In genomic region chr7:149063481-149063880, GRCh38 we compare ENCODE assay signal across 28 cellular contexts. TPM values are rescaled to one million over a fixed set of nuclear protein-coding genes. Genes with fewer than 3 reads are reported as not detected.
DNase-seq lines count a peak whose midpoint lies in the region; ATAC-seq, FAIRE-seq and TF ChIP-seq lines count a peak whose summit lies in the region.
"Had no signal": no experiment of that assay in that cellular context is flagged by ENCODE, and none has a peak within 500 bp of the region (broad histone marks: within the 10 kb centered on the region; RNA-seq: fewer than 3 reads in every experiment).

No MANE protein-coding gene starts in this region.

- H2AFZ ChIP-seq in HepG2 (ENCODE audit: low read length) (peak overlapping the region; percentile 25), HCT116 (ENCODE audit: low read depth, low read length, poor library complexity, severe bottlenecking) (no peak overlapping the region)

- RAD21 ChIA-PET in HCT116 (lab: Charles Lee; ENCODE audit: low non-redundant PET in 1 of 2, low total read pairs in 2 of 2, uncharacterized antibody in 2 of 2, unreplicated experiment in 2 of 2) = no interaction called here

- H3K9me2 ChIP-seq in HCT116 (ENCODE audit: insufficient read depth) = no peaks in the 10 kb centered on the region

- no peak overlapping the region for H3K4me2 ChIP-seq in HepG2 (ENCODE audit: low read depth, low read length)
- no peak overlapping the region for H3K4me2 ChIP-seq in HCT116 (ENCODE audit: low read length)

- ATAC-seq in HepG2 = no peak
- ATAC-seq in right lobe of liver = no peak
- no peak for ATAC-seq in HCT116
- no peak for ATAC-seq in activated B cell treated with CpG ODN at 0.5 μM for 24 hours (ENCODE audit: low read depth)
- ATAC-seq: gastroesophageal sphincter, left colon, Panc1 had no signal

- H3K79me2 ChIP-seq in HepG2 (ENCODE audit: insufficient read depth, low read length) (no peaks in the 10 kb centered on the region), HCT116 (ENCODE audit: insufficient read depth, low read length) (no peaks in the 10 kb centered on the region)

- BruUV-seq in HepG2 (replicated peaks; lab: Mats Ljungman, UMichigan) (no TSS peak), HCT116 (replicated peaks; lab: Mats Ljungman, UMichigan) (TSS peak; percentile 28)

- TF ChIP-seq RAD21 in HepG2 (CRISPR knock-in tag; IDR thresholded peaks at IDR 0.05) (no peak), HCT116 (IDR thresholded peaks at IDR 0.05; ENCODE audit: low read depth) (no peak)

- H3K4me1 Mint-ChIP-seq in activated B cell treated with CpG ODN at 0.5 μM for 24 hours (peaks cover 16% of the 10 kb centered on the region), progenitor cell of endocrine pancreas (ENCODE audit: low read depth) (peaks cover 3% of the 10 kb centered on the region)
- peaks cover 15% of the 10 kb centered on the region for H3K4me1 Mint-ChIP-seq in activated naive CD4-positive, alpha-beta T cell treated with anti-CD3 and anti-CD28 coated beads, Interleukin-2, amount 10 ng/mL, durations not matched to agents 7 days and 5 days

- H3K27me3 Mint-ChIP-seq in activated B cell treated with CpG ODN at 0.5 μM for 24 hours = no peaks in the 10 kb centered on the region
- H3K27me3 Mint-ChIP-seq in progenitor cell of endocrine pancreas = no peaks in the 10 kb centered on the region
- no peaks in the 10 kb centered on the region for H3K27me3 Mint-ChIP-seq in activated naive CD4-positive, alpha-beta T cell treated with anti-CD3 and anti-CD28 coated beads, Interleukin-2, amount 10 ng/mL, durations not matched to agents 7 days and 5 days

- in situ Hi-C loops in HepG2 (cut with HindIII; ENCODE audit: extremely low pct_ligation_motif_present, low pct_unique_long_range_greater_than_20kb) = loop anchor here (5.0 kb wide), 1 partner anchor 61 kb away; no protein-coding TSS in a partner anchor

- no peak for TF ChIP-seq POLR2A in HepG2 (IDR thresholded peaks at IDR 0.05; ENCODE audit: insufficient read depth in 1 of 2, low read depth in 2 of 2, low read length in 2 of 2)
- TF ChIP-seq POLR2A in right lobe of liver (IDR thresholded peaks at IDR 0.05) = no peak
- no peak for TF ChIP-seq POLR2A in HCT116 (IDR thresholded peaks at IDR 0.05; ENCODE audit: borderline replicate concordance, extremely low read depth, insufficient read depth, insufficient read length)

- H3K4me3 ChIP-seq in HepG2 (replicated peaks in 1 of 3; ENCODE audit: insufficient read depth in 1 of 3, low read depth in 2 of 3, low read length in 3 of 3) = no peak overlapping the region
- H3K4me3 ChIP-seq in right lobe of liver = no peak overlapping the region
- H3K4me3 ChIP-seq in HCT116 (replicated peaks in 1 of 2; ENCODE audit: low read depth in 1 of 2, low read length in 2 of 2) = no peak overlapping the region
- H3K4me3 ChIP-seq: gastroesophageal sphincter, prostate gland, thoracic aorta, uterus had no signal

- peaks cover 7% of the 10 kb centered on the region; the same call in 1 of the 2 replicates for H3K4me1 ChIP-seq in HepG2 (ENCODE audit: insufficient read depth, low read length)
- H3K4me1 ChIP-seq in right lobe of liver = no peaks in the 10 kb centered on the region
- H3K4me1 ChIP-seq in HCT116 (ENCODE audit: control insufficient read depth in 1 of 2, insufficient read depth in 2 of 2, low read length in 2 of 2) = peaks cover 3 to 21% of the 10 kb centered on the region in 2 experiments; a peak in 3 of 4 replicates
- H3K4me1 ChIP-seq: prostate gland, uterus had no signal

- POLR2A ChIA-PET in HepG2 (lab: Yijun Ruan, JAX) = no interaction called here
- POLR2A ChIA-PET in HCT116 (lab: Charles Lee) = no interaction called here
- POLR2A ChIA-PET in activated B cell treated with CpG ODN at 0.5 μM for 24 hours (lab: Charles Lee) = no interaction called here

- H3K27ac ChIP-seq in HepG2 (ENCODE audit: extremely low read length, insufficient read depth, low read length) (no peak overlapping the region), right lobe of liver (no peak overlapping the region), HCT116 (ENCODE audit: low read depth, low read length) (no peak overlapping the region)
- H3K27ac ChIP-seq: gastroesophageal sphincter, neutrophil, prostate gland had no signal

- H4K20me1 ChIP-seq in HepG2 (ENCODE audit: insufficient read depth, low read length) (no peaks in the 10 kb centered on the region), HCT116 (ENCODE audit: insufficient read depth) (no peaks in the 10 kb centered on the region)

- TF ChIP-seq CTCF in HepG2 (CRISPR knock-in tag; IDR thresholded peaks at IDR 0.05) (no peak), right lobe of liver (IDR thresholded peaks at IDR 0.05) (no peak), HCT116 (IDR thresholded peaks at IDR 0.05 in 2 of 3, conservative IDR thresholded peaks at IDR 0.05 in 1 of 3; ENCODE audit: borderline replicate concordance in 1 of 3, insufficient read depth in 1 of 3, low read depth in 2 of 3, low read length in 2 of 3) (no peak), activated B cell treated with CpG ODN at 0.5 μM for 24 hours (IDR thresholded peaks at IDR 0.05) (no peak), progenitor cell of endocrine pancreas (IDR thresholded peaks at IDR 0.05; ENCODE audit: unreplicated experiment) (no peak)

- no peaks in the 10 kb centered on the region for H3K27me3 ChIP-seq in HepG2 (ENCODE audit: control insufficient read depth in 1 of 2, insufficient read depth in 2 of 2, low read length in 2 of 2)
- no peaks in the 10 kb centered on the region for H3K27me3 ChIP-seq in right lobe of liver
- H3K27me3 ChIP-seq in HCT116 (ENCODE audit: insufficient read depth, low read length) = no peaks in the 10 kb centered on the region
- H3K27me3 ChIP-seq: gastroesophageal sphincter, neutrophil, uterus had no signal

- intact Hi-C loops in HepG2 (cut with micrococcal nuclease; ENCODE audit: unreplicated experiment) (no loop called here), right lobe of liver (cut with DNase I) (no loop called here), HCT116 (cut with micrococcal nuclease) (no loop called here), activated B cell treated with CpG ODN at 0.5 μM for 24 hours (cut with micrococcal nuclease) (no loop called here)

- TF ChIP-seq EP300 in HepG2 (IDR thresholded peaks at IDR 0.05; ENCODE audit: low read depth in 2 of 2, low read length in 2 of 2) = no peak
- no peak for TF ChIP-seq EP300 in HepG2 (CRISPR knock-in tag; IDR thresholded peaks at IDR 0.05; ENCODE audit: borderline replicate concordance)

- H3K9me3 ChIP-seq in HepG2 (ENCODE audit: low read length) = no peaks in the 10 kb centered on the region
- H3K9me3 ChIP-seq in right lobe of liver = no peaks in the 10 kb centered on the region
- no peaks in the 10 kb centered on the region for H3K9me3 ChIP-seq in HCT116 (ENCODE audit: control insufficient read depth in 1 of 2, insufficient read depth in 1 of 2, low read depth in 1 of 2, low read length in 2 of 2)
- H3K9me3 ChIP-seq: gastroesophageal sphincter, neutrophil, prostate gland, thoracic aorta, uterus had no signal

- DNase-seq in HepG2 (ENCODE audit: low spot score) (no peak), right lobe of liver (no peak), HCT116 (ENCODE audit: low read depth, low spot score) (no peak), activated B cell treated with CpG ODN at 0.5 μM for 24 hours (no peak), progenitor cell of endocrine pancreas (ENCODE audit: low spot score, unreplicated experiment) (no peak), NCI-H1436 (lab: John Stamatoyannopoulos, UW) (no peak), GF-D8 (lab: John Stamatoyannopoulos, UW) (no peak)
- no peak for DNase-seq in activated naive CD4-positive, alpha-beta T cell treated with anti-CD3 and anti-CD28 coated beads, Interleukin-2, amount 10 ng/mL, durations not matched to agents 7 days and 5 days
- DNase-seq: activated CD4-positive, alpha-beta T cell treated with anti-CD3 and anti-CD28 coated beads, Interleukin-2, amount 50 U/mL, for 48 hours; activated CD8-positive, alpha-beta memory T cell treated with anti-CD3 and anti-CD28 coated beads, Interleukin-2, amount 50 U/mL, for 48 hours; activated effector memory CD4-positive, alpha-beta T cell treated with anti-CD3 and anti-CD28 coated beads, Interleukin-2, amount 50 U/mL, for 16 hours; DMS 273 treated with DMSO at 0.1 percent for 48 hours; EL; hippocampal formation; left colon; NCI-H1694; SHP77 treated with DMSO at 0.1 percent for 48 hours; stimulated activated CD4-positive, alpha-beta T cell treated with anti-CD3 and anti-CD28 coated beads, Interleukin-15, amount 100 ng/mL, for 24 hours; stimulated activated naive CD4-positive, alpha-beta T cell; SW 1271; uterus had no signal

- FAIRE-seq in HepG2 (lab: Jason Lieb, UNC) = no peak
- FAIRE-seq: endothelial cell of umbilical vein had no signal

- no peaks in the 10 kb centered on the region for H3K9me3 Mint-ChIP-seq in activated B cell treated with CpG ODN at 0.5 μM for 24 hours
- no peaks in the 10 kb centered on the region for H3K9me3 Mint-ChIP-seq in progenitor cell of endocrine pancreas (ENCODE audit: low read depth)
- H3K9me3 Mint-ChIP-seq in activated naive CD4-positive, alpha-beta T cell treated with anti-CD3 and anti-CD28 coated beads, Interleukin-2, amount 10 ng/mL, durations not matched to agents 7 days and 5 days = no peaks in the 10 kb centered on the region
- H3K9me3 Mint-ChIP-seq: CD14-positive monocyte had no signal

- H3K36me3 ChIP-seq in HepG2 (replicated peaks in 1 of 2; ENCODE audit: control insufficient read depth in 1 of 2, insufficient read depth in 2 of 2, low read length in 2 of 2) = no peaks in the 10 kb centered on the region
- H3K36me3 ChIP-seq in right lobe of liver = no peaks in the 10 kb centered on the region
- H3K36me3 ChIP-seq in HCT116 (ENCODE audit: control insufficient read depth in 1 of 2, insufficient read depth in 2 of 2, low read length in 2 of 2) = no peaks in the 10 kb centered on the region
- H3K36me3 ChIP-seq: neutrophil, prostate gland, thoracic aorta, uterus had no signal

- CTCF ChIA-PET in HepG2 (lab: Yijun Ruan, JAX; ENCODE audit: low intra/inter-chr PET ratio, low total read pairs) (no interaction called here), HCT116 (lab: Charles Lee) (no interaction called here), activated B cell treated with CpG ODN at 0.5 μM for 24 hours (lab: Charles Lee) (no interaction called here)
- CTCF ChIA-PET in activated naive CD4-positive, alpha-beta T cell treated with anti-CD3 and anti-CD28 coated beads, Interleukin-2, amount 10 ng/mL, durations not matched to agents 7 days and 5 days (lab: Charles Lee) = interaction anchor here (1.2 kb wide), 1 partner anchor 58 kb away, joined by 3 read pairs; no protein-coding TSS in a partner anchor

- H3K27ac Mint-ChIP-seq in activated B cell treated with CpG ODN at 0.5 μM for 24 hours = no peak overlapping the region
- no peak overlapping the region for H3K27ac Mint-ChIP-seq in progenitor cell of endocrine pancreas
- H3K27ac Mint-ChIP-seq in activated naive CD4-positive, alpha-beta T cell treated with anti-CD3 and anti-CD28 coated beads, Interleukin-2, amount 10 ng/mL, durations not matched to agents 7 days and 5 days = no peak overlapping the region
- H3K27ac Mint-ChIP-seq: CD14-positive monocyte had no signal

- H3K9ac ChIP-seq in HepG2 (ENCODE audit: insufficient read depth, low read depth, low read length) (no peak overlapping the region), HCT116 (ENCODE audit: low read length) (no peak overlapping the region)

- H3K4me3 Mint-ChIP-seq in activated B cell treated with CpG ODN at 0.5 μM for 24 hours (peak overlapping the region; percentile 33), progenitor cell of endocrine pancreas (ENCODE audit: low read depth) (peak overlapping the region; percentile 50)
- H3K4me3 Mint-ChIP-seq in activated naive CD4-positive, alpha-beta T cell treated with anti-CD3 and anti-CD28 coated beads, Interleukin-2, amount 10 ng/mL, durations not matched to agents 7 days and 5 days = no peak overlapping the region
- H3K4me3 Mint-ChIP-seq: CD14-positive monocyte had no signal

- H3K36me3 Mint-ChIP-seq in activated B cell treated with CpG ODN at 0.5 μM for 24 hours (ENCODE audit: low read depth) (peaks cover 10% of the 10 kb centered on the region), progenitor cell of endocrine pancreas (ENCODE audit: insufficient read depth) (peaks cover 6% of the 10 kb centered on the region)
- peaks cover 6% of the 10 kb centered on the region for H3K36me3 Mint-ChIP-seq in activated naive CD4-positive, alpha-beta T cell treated with anti-CD3 and anti-CD28 coated beads, Interleukin-2, amount 10 ng/mL, durations not matched to agents 7 days and 5 days

RNA-seq across cellular contexts. Expression of gene ZNF786, which starts 27.0 kb away (rescaled TPM):
- total RNA-seq in HepG2 (2016; rRNA removed; fragmentation: Illumina TruSeq; extraction: Trizol) (4.0 and 4.3 TPM in 2 replicates), right lobe of liver (1 to 10 TPM; 2.0 to 2.7 (median 2.4) TPM), HCT116 (2021; ENCODE audit: unreplicated experiment) (8.5 TPM), activated B cell treated with CpG ODN at 0.5 μM for 24 hours (9.2 and 11.0 TPM in 2 replicates), progenitor cell of endocrine pancreas (18.0 and 20.6 TPM in 2 replicates)
- total RNA-seq in HepG2 (2016; cell fraction: cytosol; rRNA removed; fragmentation: Illumina TruSeq; extraction: Trizol; ENCODE audit: low read depth) = 0.79 and 0.81 TPM in 2 replicates
- 4.0 and 4.4 TPM in 2 replicates for total RNA-seq in HepG2 (2016; cell fraction: insoluble cytoplasmic fraction; rRNA removed; fragmentation: Illumina TruSeq; extraction: Trizol)
- total RNA-seq in HepG2 (2016; cell fraction: membrane; rRNA removed; fragmentation: Illumina TruSeq; extraction: Trizol) = 2.8 and 3.0 TPM in 2 replicates
- total RNA-seq in HepG2 (2016; cell fraction: nucleus; rRNA removed; fragmentation: Illumina TruSeq; extraction: Trizol) = 3.2 and 4.4 TPM in 2 replicates
- 2.0 and 2.8 TPM in 2 replicates for polyA plus RNA-seq in HepG2 (2011; rRNA removed)
- polyA plus RNA-seq in HepG2 (2011; cell fraction: cytosol; rRNA removed) = 2.0 and 2.2 TPM in 2 replicates
- 3.3 and 4.5 TPM in 2 replicates for polyA plus RNA-seq in HepG2 (2011; cell fraction: nucleus; rRNA removed)
- polyA plus RNA-seq in HepG2 (2012) = 2.0 and 2.5 TPM in 2 replicates
- 0.37 and 0.44 TPM in 2 replicates for polyA plus RNA-seq in HepG2 (2016; cell fraction: cytosol; fragmentation: Illumina TruSeq; extraction: Trizol; ENCODE audit: low read depth)
- polyA plus RNA-seq in HepG2 (2016; cell fraction: insoluble cytoplasmic fraction; fragmentation: Illumina TruSeq; extraction: Trizol; ENCODE audit: low read depth) = 4.1 and 4.2 TPM in 2 replicates
- 1.1 and 1.2 TPM in 2 replicates for polyA plus RNA-seq in HepG2 (2016; cell fraction: membrane; fragmentation: Illumina TruSeq; extraction: Trizol; ENCODE audit: low read depth)
- polyA plus RNA-seq in HepG2 (2016; cell fraction: nucleus; fragmentation: Illumina TruSeq; extraction: Trizol; ENCODE audit: insufficient read depth, low read depth) = 7.1 and 7.5 TPM in 2 replicates
- 5.7 and 7.5 TPM in 2 replicates for polyA minus RNA-seq in HepG2 (2011; rRNA and poly(A)+ RNA removed; ENCODE audit: low replicate concordance)
- 2.5 and 2.9 TPM in 2 replicates for polyA minus RNA-seq in HepG2 (2011; cell fraction: cytosol; rRNA and poly(A)+ RNA removed)
- polyA minus RNA-seq in HepG2 (2011; cell fraction: nucleus; rRNA and poly(A)+ RNA removed) = 4.9 and 6.2 TPM in 2 replicates
- 3.3 and 4.0 TPM in 2 replicates for polyA plus RNA-seq in HCT116 (2012)

RNA-seq across cellular contexts. Expression of gene PDIA4, which starts 35.2 kb away (rescaled TPM):
- total RNA-seq in HepG2 (2016; rRNA removed; fragmentation: Illumina TruSeq; extraction: Trizol) (171 and 402 TPM in 2 replicates), right lobe of liver (100 to 1,000 TPM; 218 to 368 (median 272) TPM), HCT116 (2021; ENCODE audit: unreplicated experiment) (217 TPM), activated B cell treated with CpG ODN at 0.5 μM for 24 hours (57.4 and 59.4 TPM in 2 replicates), progenitor cell of endocrine pancreas (238 TPM in 2 replicates)
- total RNA-seq in HepG2 (2016; cell fraction: cytosol; rRNA removed; fragmentation: Illumina TruSeq; extraction: Trizol; ENCODE audit: low read depth) = 22.9 and 25.7 TPM in 2 replicates
- 147 and 420 TPM in 2 replicates for total RNA-seq in HepG2 (2016; cell fraction: insoluble cytoplasmic fraction; rRNA removed; fragmentation: Illumina TruSeq; extraction: Trizol)
- total RNA-seq in HepG2 (2016; cell fraction: membrane; rRNA removed; fragmentation: Illumina TruSeq; extraction: Trizol) = 46.8 and 54.4 TPM in 2 replicates
- 291 and 344 TPM in 2 replicates for total RNA-seq in HepG2 (2016; cell fraction: nucleus; rRNA removed; fragmentation: Illumina TruSeq; extraction: Trizol)
- polyA plus RNA-seq in HepG2 (2011; rRNA removed) = 257 and 278 TPM in 2 replicates
- polyA plus RNA-seq in HepG2 (2011; cell fraction: cytosol; rRNA removed) = 265 and 293 TPM in 2 replicates
- 106 and 130 TPM in 2 replicates for polyA plus RNA-seq in HepG2 (2011; cell fraction: nucleus; rRNA removed)
- 244 and 280 TPM in 2 replicates for polyA plus RNA-seq in HepG2 (2012)
- 19.9 and 20.2 TPM in 2 replicates for polyA plus RNA-seq in HepG2 (2016; cell fraction: cytosol; fragmentation: Illumina TruSeq; extraction: Trizol; ENCODE audit: low read depth)
- 150 and 172 TPM in 2 replicates for polyA plus RNA-seq in HepG2 (2016; cell fraction: insoluble cytoplasmic fraction; fragmentation: Illumina TruSeq; extraction: Trizol; ENCODE audit: low read depth)
- 32.6 and 38.7 TPM in 2 replicates for polyA plus RNA-seq in HepG2 (2016; cell fraction: membrane; fragmentation: Illumina TruSeq; extraction: Trizol; ENCODE audit: low read depth)
- polyA plus RNA-seq in HepG2 (2016; cell fraction: nucleus; fragmentation: Illumina TruSeq; extraction: Trizol; ENCODE audit: insufficient read depth, low read depth) = 470 and 531 TPM in 2 replicates
- 88.5 and 200 TPM in 2 replicates for polyA minus RNA-seq in HepG2 (2011; rRNA and poly(A)+ RNA removed; ENCODE audit: low replicate concordance)
- 156 and 159 TPM in 2 replicates for polyA minus RNA-seq in HepG2 (2011; cell fraction: cytosol; rRNA and poly(A)+ RNA removed)
- polyA minus RNA-seq in HepG2 (2011; cell fraction: nucleus; rRNA and poly(A)+ RNA removed) = 65.0 and 77.7 TPM in 2 replicates
- 146 and 173 TPM in 2 replicates for polyA plus RNA-seq in HCT116 (2012)
